In the genomic region with DNA sequence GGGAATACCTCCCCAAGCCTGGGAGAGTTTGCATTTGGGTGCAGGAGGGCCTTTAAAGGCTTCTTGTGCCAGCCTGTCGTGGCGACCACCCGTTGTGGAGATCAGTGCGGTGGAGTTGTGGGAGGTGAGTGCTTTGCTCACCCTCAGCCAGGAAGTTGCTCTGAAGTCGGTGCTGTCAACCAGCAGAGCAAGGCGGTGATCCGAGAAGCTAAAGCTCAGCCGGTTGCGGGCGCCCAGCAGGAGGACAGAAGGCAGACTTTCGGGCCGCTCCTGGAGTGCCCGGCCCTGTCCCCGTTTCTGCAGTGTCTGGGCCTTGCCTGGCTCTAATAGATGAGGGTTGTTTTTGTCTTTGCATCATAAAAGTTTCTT, we compare ENCODE assay signal across 8 cellular contexts. TPM values are rescaled to one million over a fixed set of nuclear protein-coding genes. Genes with fewer than 3 reads are reported as not detected.
DNase-seq lines count a peak whose midpoint lies in the region; ATAC-seq lines count a peak whose summit lies in the region.

No MANE protein-coding gene starts in this region.

- CTCF ChIA-PET in activated naive CD4-positive, alpha-beta T cell treated with anti-CD3 and anti-CD28 coated beads for 36 hours (lab: Charles Lee), result no interaction called here

- H3K27me3 Mint-ChIP-seq in activated naive CD4-positive, alpha-beta T cell treated with anti-CD3 and anti-CD28 coated beads for 36 hours (ENCODE audit: low read depth), result no peaks in the 10 kb centered on the region

- intact Hi-C loops in activated naive CD4-positive, alpha-beta T cell treated with anti-CD3 and anti-CD28 coated beads for 36 hours (cut with micrococcal nuclease), result loop anchor here (5.0 kb wide), 1 partner anchor 846 kb away; the partner anchor contains the start of gene TRAF7

- H3K36me3 Mint-ChIP-seq in activated naive CD4-positive, alpha-beta T cell treated with anti-CD3 and anti-CD28 coated beads for 36 hours (ENCODE audit: low read depth), result peaks cover 31% of the 10 kb centered on the region

- H3K27ac ChIP-seq in substantia nigra (ENCODE audit: low read depth, low read length, poor library complexity, severe bottlenecking), result peak overlapping the region; percentile 52

- DNase-seq in stimulated activated naive CD4-positive, alpha-beta T cell (lab: John Stamatoyannopoulos, UW), result peak in 5 of 6 experiments; percentile 12 to 25 (median 21)
- DNase-seq in stimulated activated naive CD4-positive, alpha-beta T cell treated with Interleukin-2 at 50 U/mL for 16 hours (lab: John Stamatoyannopoulos, UW), result no peak
- DNase-seq in activated naive CD4-positive, alpha-beta T cell treated with anti-CD3 and anti-CD28 coated beads for 36 hours, result peak; percentile 54
- DNase-seq in iris pigment epithelial cell (ENCODE audit: low read depth), result peak; percentile 42
- no peak for DNase-seq in substantia nigra (lab: John Stamatoyannopoulos, UW)

- H3K4me3 Mint-ChIP-seq in activated naive CD4-positive, alpha-beta T cell treated with anti-CD3 and anti-CD28 coated beads for 36 hours, result peak overlapping the region; percentile 94

- ATAC-seq in GM21447 (IDR thresholded peaks at IDR 0.05; ENCODE audit: unreplicated experiment) (no peak), HG03135 (IDR thresholded peaks at IDR 0.05; ENCODE audit: unreplicated experiment) (no peak), HG03097 (IDR thresholded peaks at IDR 0.05; ENCODE audit: low FRiP score, unreplicated experiment) (no peak)

- peak overlapping the region; percentile 94 for H3K27ac Mint-ChIP-seq in activated naive CD4-positive, alpha-beta T cell treated with anti-CD3 and anti-CD28 coated beads for 36 hours

- H3K4me1 Mint-ChIP-seq in activated naive CD4-positive, alpha-beta T cell treated with anti-CD3 and anti-CD28 coated beads for 36 hours (ENCODE audit: low read depth), result peaks cover 36% of the 10 kb centered on the region

- no peaks in the 10 kb centered on the region for H3K9me3 Mint-ChIP-seq in activated naive CD4-positive, alpha-beta T cell treated with anti-CD3 and anti-CD28 coated beads for 36 hours

RNA-seq across cellular contexts. Expression of gene UBE2I, which starts 1.4 kb away (rescaled TPM):
- 100 to 1,000 TPM; 273 to 297 TPM for total RNA-seq in activated naive CD4-positive, alpha-beta T cell treated with anti-CD3 and anti-CD28 coated beads for 36 hours

RNA-seq across cellular contexts. Expression of gene BAIAP3, which starts 22.6 kb away (rescaled TPM):
- under 1 TPM; 0.10 to 0.37 TPM for total RNA-seq in activated naive CD4-positive, alpha-beta T cell treated with anti-CD3 and anti-CD28 coated beads for 36 hours

RNA-seq across cellular contexts. Expression of gene TSR3, which starts 40.9 kb away (rescaled TPM):
- total RNA-seq in activated naive CD4-positive, alpha-beta T cell treated with anti-CD3 and anti-CD28 coated beads for 36 hours, result 10 to 100 TPM; 48.5 to 50.7 TPM

RNA-seq across cellular contexts. Expression of gene GNPTG, which starts 40.9 kb away (rescaled TPM):
- total RNA-seq in activated naive CD4-positive, alpha-beta T cell treated with anti-CD3 and anti-CD28 coated beads for 36 hours, result 10 to 100 TPM; 15.9 to 17.3 TPM

RNA-seq across cellular contexts. Expression of gene TPSD1, which starts 54.9 kb away (rescaled TPM):
- not detected for total RNA-seq in activated naive CD4-positive, alpha-beta T cell treated with anti-CD3 and anti-CD28 coated beads for 36 hours

Comparison
In these comparisons a context has a peak if more than half of its experiments do, and no peak if none do; other contexts are left out.
1. DNase-seq: peak in stimulated activated naive CD4-positive, alpha-beta T cell (5 of 6), activated naive CD4-positive, alpha-beta T cell treated with anti-CD3 and anti-CD28 coated beads for 36 hours (single experiment) and iris pigment epithelial cell (single experiment); none in stimulated activated naive CD4-positive, alpha-beta T cell treated with Interleukin-2 at 50 U/mL for 16 hours (single experiment) and substantia nigra (0 of 49).